In the genomic region with DNA sequence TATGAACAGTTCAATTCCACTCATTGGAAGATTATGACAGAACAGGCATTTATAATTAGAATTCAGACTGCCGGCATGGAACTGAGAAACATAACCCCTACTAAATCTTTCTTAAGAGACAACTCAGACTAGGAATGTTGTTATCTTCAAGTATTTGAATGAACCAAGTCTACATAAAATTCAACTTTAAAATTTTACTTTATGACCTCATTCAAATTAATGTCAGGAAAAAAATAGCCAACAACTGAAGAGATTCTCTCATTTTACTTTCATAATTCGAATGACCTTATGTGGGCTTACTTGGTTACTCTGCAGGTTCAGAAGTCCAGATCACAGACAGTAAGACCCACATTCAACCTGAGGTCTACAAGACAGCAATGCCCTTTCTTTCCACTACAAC, we compare ENCODE assay signal across 1 cellular context.
TF ChIP-seq lines count a peak whose summit lies in the region.

No MANE protein-coding gene starts in this region.

TF ChIP-seq in GM23338, 12 proteins besides CTCF, POLR2A, EP300 and RAD21 (continued from another document):
- TF ChIP-seq, protein P1, sequence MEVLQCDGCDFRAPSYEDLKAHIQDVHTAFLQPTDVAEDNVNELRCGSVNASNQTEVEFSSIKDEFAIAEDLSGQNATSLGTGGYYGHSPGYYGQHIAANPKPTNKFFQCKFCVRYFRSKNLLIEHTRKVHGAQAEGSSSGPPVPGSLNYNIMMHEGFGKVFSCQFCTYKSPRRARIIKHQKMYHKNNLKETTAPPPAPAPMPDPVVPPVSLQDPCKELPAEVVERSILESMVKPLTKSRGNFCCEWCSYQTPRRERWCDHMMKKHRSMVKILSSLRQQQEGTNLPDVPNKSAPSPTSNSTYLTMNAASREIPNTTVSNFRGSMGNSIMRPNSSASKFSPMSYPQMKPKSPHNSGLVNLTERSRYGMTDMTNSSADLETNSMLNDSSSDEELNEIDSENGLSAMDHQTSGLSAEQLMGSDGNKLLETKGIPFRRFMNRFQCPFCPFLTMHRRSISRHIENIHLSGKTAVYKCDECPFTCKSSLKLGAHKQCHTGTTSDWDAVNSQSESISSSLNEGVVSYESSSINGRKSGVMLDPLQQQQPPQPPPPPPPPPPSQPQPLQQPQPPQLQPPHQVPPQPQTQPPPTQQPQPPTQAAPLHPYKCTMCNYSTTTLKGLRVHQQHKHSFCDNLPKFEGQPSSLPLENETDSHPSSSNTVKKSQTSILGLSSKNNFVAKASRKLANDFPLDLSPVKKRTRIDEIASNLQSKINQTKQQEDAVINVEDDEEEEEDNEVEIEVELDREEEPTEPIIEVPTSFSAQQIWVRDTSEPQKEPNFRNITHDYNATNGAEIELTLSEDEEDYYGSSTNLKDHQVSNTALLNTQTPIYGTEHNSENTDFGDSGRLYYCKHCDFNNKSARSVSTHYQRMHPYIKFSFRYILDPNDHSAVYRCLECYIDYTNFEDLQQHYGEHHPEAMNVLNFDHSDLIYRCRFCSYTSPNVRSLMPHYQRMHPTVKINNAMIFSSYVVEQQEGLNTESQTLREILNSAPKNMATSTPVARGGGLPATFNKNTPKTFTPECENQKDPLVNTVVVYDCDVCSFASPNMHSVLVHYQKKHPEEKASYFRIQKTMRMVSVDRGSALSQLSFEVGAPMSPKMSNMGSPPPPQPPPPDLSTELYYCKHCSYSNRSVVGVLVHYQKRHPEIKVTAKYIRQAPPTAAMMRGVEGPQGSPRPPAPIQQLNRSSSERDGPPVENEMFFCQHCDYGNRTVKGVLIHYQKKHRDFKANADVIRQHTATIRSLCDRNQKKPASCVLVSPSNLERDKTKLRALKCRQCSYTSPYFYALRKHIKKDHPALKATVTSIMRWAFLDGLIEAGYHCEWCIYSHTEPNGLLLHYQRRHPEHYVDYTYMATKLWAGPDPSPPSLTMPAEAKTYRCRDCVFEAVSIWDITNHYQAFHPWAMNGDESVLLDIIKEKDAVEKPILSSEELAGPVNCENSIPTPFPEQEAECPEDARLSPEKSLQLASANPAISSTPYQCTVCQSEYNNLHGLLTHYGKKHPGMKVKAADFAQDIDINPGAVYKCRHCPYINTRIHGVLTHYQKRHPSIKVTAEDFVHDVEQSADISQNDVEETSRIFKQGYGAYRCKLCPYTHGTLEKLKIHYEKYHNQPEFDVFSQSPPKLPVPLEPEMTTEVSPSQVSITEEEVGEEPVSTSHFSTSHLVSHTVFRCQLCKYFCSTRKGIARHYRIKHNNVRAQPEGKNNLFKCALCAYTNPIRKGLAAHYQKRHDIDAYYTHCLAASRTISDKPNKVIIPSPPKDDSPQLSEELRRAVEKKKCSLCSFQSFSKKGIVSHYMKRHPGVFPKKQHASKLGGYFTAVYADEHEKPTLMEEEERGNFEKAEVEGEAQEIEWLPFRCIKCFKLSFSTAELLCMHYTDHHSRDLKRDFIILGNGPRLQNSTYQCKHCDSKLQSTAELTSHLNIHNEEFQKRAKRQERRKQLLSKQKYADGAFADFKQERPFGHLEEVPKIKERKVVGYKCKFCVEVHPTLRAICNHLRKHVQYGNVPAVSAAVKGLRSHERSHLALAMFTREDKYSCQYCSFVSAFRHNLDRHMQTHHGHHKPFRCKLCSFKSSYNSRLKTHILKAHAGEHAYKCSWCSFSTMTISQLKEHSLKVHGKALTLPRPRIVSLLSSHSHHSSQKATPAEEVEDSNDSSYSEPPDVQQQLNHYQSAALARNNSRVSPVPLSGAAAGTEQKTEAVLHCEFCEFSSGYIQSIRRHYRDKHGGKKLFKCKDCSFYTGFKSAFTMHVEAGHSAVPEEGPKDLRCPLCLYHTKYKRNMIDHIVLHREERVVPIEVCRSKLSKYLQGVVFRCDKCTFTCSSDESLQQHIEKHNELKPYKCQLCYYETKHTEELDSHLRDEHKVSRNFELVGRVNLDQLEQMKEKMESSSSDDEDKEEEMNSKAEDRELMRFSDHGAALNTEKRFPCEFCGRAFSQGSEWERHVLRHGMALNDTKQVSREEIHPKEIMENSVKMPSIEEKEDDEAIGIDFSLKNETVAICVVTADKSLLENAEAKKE (CRISPR knock-in tag; IDR thresholded peaks at IDR 0.05), result no peak
- TF ChIP-seq, protein P2, sequence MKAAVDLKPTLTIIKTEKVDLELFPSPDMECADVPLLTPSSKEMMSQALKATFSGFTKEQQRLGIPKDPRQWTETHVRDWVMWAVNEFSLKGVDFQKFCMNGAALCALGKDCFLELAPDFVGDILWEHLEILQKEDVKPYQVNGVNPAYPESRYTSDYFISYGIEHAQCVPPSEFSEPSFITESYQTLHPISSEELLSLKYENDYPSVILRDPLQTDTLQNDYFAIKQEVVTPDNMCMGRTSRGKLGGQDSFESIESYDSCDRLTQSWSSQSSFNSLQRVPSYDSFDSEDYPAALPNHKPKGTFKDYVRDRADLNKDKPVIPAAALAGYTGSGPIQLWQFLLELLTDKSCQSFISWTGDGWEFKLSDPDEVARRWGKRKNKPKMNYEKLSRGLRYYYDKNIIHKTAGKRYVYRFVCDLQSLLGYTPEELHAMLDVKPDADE (IDR thresholded peaks at IDR 0.05), result no peak
